In genomic region chr4:165971446-165971845, GRCh38 we compare ENCODE assay signal across 29 cellular contexts.
"Had no signal": no experiment of that assay in that cellular context is flagged by ENCODE, and none has a peak within 500 bp of the region (broad histone marks: within the 10 kb centered on the region; RNA-seq: fewer than 3 reads in every experiment).

No MANE protein-coding gene starts in this region.

- ATAC-seq: activated CD8-positive, alpha-beta memory T cell treated with anti-CD3 and anti-CD28 coated beads, Interleukin-2, amount 10 ng/mL, durations not matched to agents 7 days and 5 days had no signal

- H3K27ac ChIP-seq: brain microvascular endothelial cell, cardiac muscle cell, WERI-Rb-1 had no signal

- H3K27me3 ChIP-seq: brain microvascular endothelial cell, cardiac muscle cell, Peyer's patch had no signal

- H3K36me3 ChIP-seq: brain microvascular endothelial cell, cardiac muscle cell, Peyer's patch, WERI-Rb-1 had no signal

- H3K4me3 ChIP-seq: cardiac muscle cell, Peyer's patch had no signal

- DNase-seq: activated CD4-positive, alpha-beta memory T cell treated with anti-CD3 and anti-CD28 coated beads, Interleukin-2, amount 10 ng/mL, durations not matched to agents 7 days and 5 days; activated CD4-positive, alpha-beta T cell treated with anti-CD3 and anti-CD28 coated beads for 1 hour; activated CD4-positive, alpha-beta T cell treated with anti-CD3 and anti-CD28 coated beads for 48 hours; activated CD4-positive, CD25-positive, alpha-beta regulatory T cell; activated CD8-positive, alpha-beta memory T cell treated with anti-CD3 and anti-CD28 coated beads for 24 hours; activated CD8-positive, alpha-beta memory T cell treated with anti-CD3 and anti-CD28 coated beads, Interleukin-2, amount 10 ng/mL, durations not matched to agents 7 days and 5 days; activated CD8-positive, alpha-beta memory T cell treated with anti-CD3 and anti-CD28 coated beads, Interleukin-2, amount 50 U/mL, for 48 hours; activated effector memory CD4-positive, alpha-beta T cell treated with Interleukin-2 at 50 U/mL for 16 hours; activated naive CD4-positive, alpha-beta T cell treated with anti-CD3 and anti-CD28 coated beads, Interleukin-2, amount 50 U/mL, for 16 hours; activated naive CD8-positive, alpha-beta T cell treated with anti-CD3 and anti-CD28 coated beads for 36 hours; activated T-cell treated with anti-CD3 and anti-CD28 coated beads, Interleukin-2, amount 50 U/mL, for 48 hours; amniotic stem cell; aorta; brain microvascular endothelial cell; Kasumi-1; KG1; NCI-H1092 treated with DMSO at 0.1 percent for 48 hours; NCI-H1417; NCI-H187 treated with DMSO at 0.1 percent for 48 hours; NCI-H2081; NCI-H2171 treated with DMSO at 0.1 percent for 48 hours; NCI-H524 treated with DMSO at 0.1 percent for 48 hours; Right ventricle myocardium superior; RPMI8226; SW 1271; T1000; WERI-Rb-1 had no signal
